Comparison of ENCODE assay signal across 8 cellular contexts in genomic region chr10:52215745-52216361, GRCh38.
DNase-seq lines count a peak whose midpoint lies in the region; ATAC-seq, FAIRE-seq and TF ChIP-seq lines count a peak whose summit lies in the region.

No MANE protein-coding gene starts in this region.

- H3K4me1 Mint-ChIP-seq in nephron progenitor cell, result peaks cover 73% of the 10 kb centered on the region

- H3K36me3 Mint-ChIP-seq in nephron progenitor cell (ENCODE audit: low read depth), result no peaks in the 10 kb centered on the region

- H3K4me3 Mint-ChIP-seq in nephron progenitor cell, result no peak overlapping the region

- peak; percentile 81 for FAIRE-seq in GM18507 (lab: Jason Lieb, UNC)

- TF ChIP-seq CTCF in VCaP (conservative IDR thresholded peaks at IDR 0.05) (peak; percentile 75), nephron progenitor cell (IDR thresholded peaks at IDR 0.05) (peak; percentile 85)

- peak; percentile 67 for DNase-seq in CD1c-positive myeloid dendritic cell (ENCODE audit: extremely low spot score)
- DNase-seq in GM18507 (ENCODE audit: extremely low spot score, insufficient read length, low read depth), result peak; percentile 15
- peak; percentile 5 for DNase-seq in NCI-H1694 (lab: John Stamatoyannopoulos, UW)
- peak; percentile 51 to 68 for DNase-seq in erythroblast (lab: John Stamatoyannopoulos, UW)
- peak; percentile 48 for DNase-seq in nephron progenitor cell
- no peak for DNase-seq in activated effector memory CD4-positive, alpha-beta T cell treated with anti-CD3 and anti-CD28 coated beads, Interleukin-2, amount 50 U/mL, for 16 hours

- no peak for TF ChIP-seq POLR2A in erythroblast (IDR thresholded peaks at IDR 0.05; ENCODE audit: low read length)

- peak; percentile 68 for ATAC-seq in HG02852 (IDR thresholded peaks at IDR 0.05; ENCODE audit: unreplicated experiment)

- no peaks in the 10 kb centered on the region for H3K9me3 Mint-ChIP-seq in nephron progenitor cell

- H3K27ac Mint-ChIP-seq in nephron progenitor cell, result peak overlapping the region; percentile 99

- peak overlapping the region; percentile 62 for H3K27ac ChIP-seq in VCaP

- H3K27me3 Mint-ChIP-seq in nephron progenitor cell (ENCODE audit: low read depth, poor library complexity), result no peaks in the 10 kb centered on the region
